Comparison of ENCODE assay signal across 1 cellular context in the genomic region with DNA sequence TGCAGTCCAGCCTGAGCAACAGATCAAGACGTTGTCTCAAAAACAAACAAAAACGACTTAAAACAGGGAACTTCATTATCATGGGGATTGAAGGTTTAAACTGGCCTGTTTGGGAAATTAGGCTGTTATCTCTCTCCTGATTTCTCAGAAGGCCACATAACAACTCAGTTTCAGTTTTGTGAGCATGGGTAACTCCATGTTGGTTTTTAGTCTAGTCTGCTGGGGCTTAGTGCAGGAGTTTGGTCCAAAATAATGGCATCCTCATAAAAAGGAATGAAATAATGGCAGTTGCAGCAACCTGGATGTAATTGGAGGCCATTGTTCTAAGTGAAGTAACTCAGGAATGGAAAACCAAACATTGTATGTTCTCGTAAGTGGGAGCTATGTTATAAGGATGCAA.
TF ChIP-seq lines count a peak whose summit lies in the region.

No MANE protein-coding gene starts in this region.

TF ChIP-seq in K562, 482 proteins besides CTCF, POLR2A, EP300 and RAD21 (continued from another document):
- TF ChIP-seq, protein P1, sequence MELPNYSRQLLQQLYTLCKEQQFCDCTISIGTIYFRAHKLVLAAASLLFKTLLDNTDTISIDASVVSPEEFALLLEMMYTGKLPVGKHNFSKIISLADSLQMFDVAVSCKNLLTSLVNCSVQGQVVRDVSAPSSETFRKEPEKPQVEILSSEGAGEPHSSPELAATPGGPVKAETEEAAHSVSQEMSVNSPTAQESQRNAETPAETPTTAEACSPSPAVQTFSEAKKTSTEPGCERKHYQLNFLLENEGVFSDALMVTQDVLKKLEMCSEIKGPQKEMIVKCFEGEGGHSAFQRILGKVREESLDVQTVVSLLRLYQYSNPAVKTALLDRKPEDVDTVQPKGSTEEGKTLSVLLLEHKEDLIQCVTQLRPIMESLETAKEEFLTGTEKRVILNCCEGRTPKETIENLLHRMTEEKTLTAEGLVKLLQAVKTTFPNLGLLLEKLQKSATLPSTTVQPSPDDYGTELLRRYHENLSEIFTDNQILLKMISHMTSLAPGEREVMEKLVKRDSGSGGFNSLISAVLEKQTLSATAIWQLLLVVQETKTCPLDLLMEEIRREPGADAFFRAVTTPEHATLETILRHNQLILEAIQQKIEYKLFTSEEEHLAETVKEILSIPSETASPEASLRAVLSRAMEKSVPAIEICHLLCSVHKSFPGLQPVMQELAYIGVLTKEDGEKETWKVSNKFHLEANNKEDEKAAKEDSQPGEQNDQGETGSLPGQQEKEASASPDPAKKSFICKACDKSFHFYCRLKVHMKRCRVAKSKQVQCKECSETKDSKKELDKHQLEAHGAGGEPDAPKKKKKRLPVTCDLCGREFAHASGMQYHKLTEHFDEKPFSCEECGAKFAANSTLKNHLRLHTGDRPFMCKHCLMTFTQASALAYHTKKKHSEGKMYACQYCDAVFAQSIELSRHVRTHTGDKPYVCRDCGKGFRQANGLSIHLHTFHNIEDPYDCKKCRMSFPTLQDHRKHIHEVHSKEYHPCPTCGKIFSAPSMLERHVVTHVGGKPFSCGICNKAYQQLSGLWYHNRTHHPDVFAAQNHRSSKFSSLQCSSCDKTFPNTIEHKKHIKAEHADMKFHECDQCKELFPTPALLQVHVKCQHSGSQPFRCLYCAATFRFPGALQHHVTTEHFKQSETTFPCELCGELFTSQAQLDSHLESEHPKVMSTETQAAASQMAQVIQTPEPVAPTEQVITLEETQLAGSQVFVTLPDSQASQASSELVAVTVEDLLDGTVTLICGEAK (IDR thresholded peaks at IDR 0.05) = no peak
- TF ChIP-seq, protein P1 (CRISPR knock-in tag; IDR thresholded peaks at IDR 0.05) = no peak
- peak; percentile 59; the same call in 1 of the 2 replicates for TF ChIP-seq NFE2L1 (tag; IDR thresholded peaks at IDR 0.05; ENCODE audit: borderline replicate concordance, low read depth)
- TF ChIP-seq ZNF644 (tag; IDR thresholded peaks at IDR 0.05; ENCODE audit: low read depth) = peak; percentile 87; the same call in 1 of the 2 replicates
- no peak for TF ChIP-seq ZC3H8 (IDR thresholded peaks at IDR 0.05)
- TF ChIP-seq, protein P2, sequence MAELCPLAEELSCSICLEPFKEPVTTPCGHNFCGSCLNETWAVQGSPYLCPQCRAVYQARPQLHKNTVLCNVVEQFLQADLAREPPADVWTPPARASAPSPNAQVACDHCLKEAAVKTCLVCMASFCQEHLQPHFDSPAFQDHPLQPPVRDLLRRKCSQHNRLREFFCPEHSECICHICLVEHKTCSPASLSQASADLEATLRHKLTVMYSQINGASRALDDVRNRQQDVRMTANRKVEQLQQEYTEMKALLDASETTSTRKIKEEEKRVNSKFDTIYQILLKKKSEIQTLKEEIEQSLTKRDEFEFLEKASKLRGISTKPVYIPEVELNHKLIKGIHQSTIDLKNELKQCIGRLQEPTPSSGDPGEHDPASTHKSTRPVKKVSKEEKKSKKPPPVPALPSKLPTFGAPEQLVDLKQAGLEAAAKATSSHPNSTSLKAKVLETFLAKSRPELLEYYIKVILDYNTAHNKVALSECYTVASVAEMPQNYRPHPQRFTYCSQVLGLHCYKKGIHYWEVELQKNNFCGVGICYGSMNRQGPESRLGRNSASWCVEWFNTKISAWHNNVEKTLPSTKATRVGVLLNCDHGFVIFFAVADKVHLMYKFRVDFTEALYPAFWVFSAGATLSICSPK (IDR thresholded peaks at IDR 0.05; ENCODE audit: borderline replicate concordance) = no peak
- TF ChIP-seq MCM7 (IDR thresholded peaks at IDR 0.05) = no peak
- TF ChIP-seq RB1 (IDR thresholded peaks at IDR 0.05; ENCODE audit: low read depth) = no peak
- TF ChIP-seq DPF2 (IDR thresholded peaks at IDR 0.05) = no peak
- 0 out of 2 replicates have a peak, but pooled peaks have one; percentile 38 for TF ChIP-seq HEY1 (CRISPR knock-in tag; IDR thresholded peaks at IDR 0.05; ENCODE audit: borderline replicate concordance)
- TF ChIP-seq CBFA2T2 (conservative IDR thresholded peaks at IDR 0.05) = no peak
- TF ChIP-seq, protein P3, sequence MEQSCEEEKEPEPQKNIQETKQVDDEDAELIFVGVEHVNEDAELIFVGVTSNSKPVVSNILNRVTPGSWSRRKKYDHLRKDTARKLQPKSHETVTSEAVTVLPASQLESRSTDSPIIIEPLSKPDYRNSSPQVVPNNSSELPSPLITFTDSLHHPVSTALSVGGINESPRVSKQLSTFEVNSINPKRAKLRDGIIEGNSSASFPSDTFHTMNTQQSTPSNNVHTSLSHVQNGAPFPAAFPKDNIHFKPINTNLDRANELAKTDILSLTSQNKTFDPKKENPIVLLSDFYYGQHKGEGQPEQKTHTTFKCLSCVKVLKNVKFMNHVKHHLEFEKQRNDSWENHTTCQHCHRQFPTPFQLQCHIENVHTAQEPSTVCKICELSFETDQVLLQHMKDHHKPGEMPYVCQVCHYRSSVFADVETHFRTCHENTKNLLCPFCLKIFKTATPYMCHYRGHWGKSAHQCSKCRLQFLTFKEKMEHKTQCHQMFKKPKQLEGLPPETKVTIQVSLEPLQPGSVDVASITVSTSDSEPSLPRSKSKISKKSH (CRISPR knock-in tag; IDR thresholded peaks at IDR 0.05) = peak; percentile 87; the same call in 1 of the 2 replicates
- TF ChIP-seq TAL1 (IDR thresholded peaks at IDR 0.05) = no peak
- TF ChIP-seq ZNF175 (CRISPR knock-in tag; IDR thresholded peaks at IDR 0.05; ENCODE audit: low read depth) = peak; percentile 96
- TF ChIP-seq XRCC5 (IDR thresholded peaks at IDR 0.05; ENCODE audit: low read depth, low read length) = no peak
- no peak for TF ChIP-seq CSDE1 (IDR thresholded peaks at IDR 0.05)
- TF ChIP-seq TEAD4 (IDR thresholded peaks at IDR 0.05; ENCODE audit: low read length) = no peak
- TF ChIP-seq TEAD4 (CRISPR knock-in tag; IDR thresholded peaks at IDR 0.05; ENCODE audit: borderline replicate concordance) = no peak
- no peak for TF ChIP-seq CC2D1A (IDR thresholded peaks at IDR 0.05)
- TF ChIP-seq, protein P4, sequence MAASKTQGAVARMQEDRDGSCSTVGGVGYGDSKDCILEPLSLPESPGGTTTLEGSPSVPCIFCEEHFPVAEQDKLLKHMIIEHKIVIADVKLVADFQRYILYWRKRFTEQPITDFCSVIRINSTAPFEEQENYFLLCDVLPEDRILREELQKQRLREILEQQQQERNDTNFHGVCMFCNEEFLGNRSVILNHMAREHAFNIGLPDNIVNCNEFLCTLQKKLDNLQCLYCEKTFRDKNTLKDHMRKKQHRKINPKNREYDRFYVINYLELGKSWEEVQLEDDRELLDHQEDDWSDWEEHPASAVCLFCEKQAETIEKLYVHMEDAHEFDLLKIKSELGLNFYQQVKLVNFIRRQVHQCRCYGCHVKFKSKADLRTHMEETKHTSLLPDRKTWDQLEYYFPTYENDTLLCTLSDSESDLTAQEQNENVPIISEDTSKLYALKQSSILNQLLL (CRISPR knock-in tag; IDR thresholded peaks at IDR 0.05; ENCODE audit: borderline replicate concordance) = no peak
- TF ChIP-seq JUNB (CRISPR knock-in tag; conservative IDR thresholded peaks at IDR 0.05) = no peak
- no peak for TF ChIP-seq PHF21A (IDR thresholded peaks at IDR 0.05; ENCODE audit: borderline replicate concordance, low read depth)
